In the genomic region with DNA sequence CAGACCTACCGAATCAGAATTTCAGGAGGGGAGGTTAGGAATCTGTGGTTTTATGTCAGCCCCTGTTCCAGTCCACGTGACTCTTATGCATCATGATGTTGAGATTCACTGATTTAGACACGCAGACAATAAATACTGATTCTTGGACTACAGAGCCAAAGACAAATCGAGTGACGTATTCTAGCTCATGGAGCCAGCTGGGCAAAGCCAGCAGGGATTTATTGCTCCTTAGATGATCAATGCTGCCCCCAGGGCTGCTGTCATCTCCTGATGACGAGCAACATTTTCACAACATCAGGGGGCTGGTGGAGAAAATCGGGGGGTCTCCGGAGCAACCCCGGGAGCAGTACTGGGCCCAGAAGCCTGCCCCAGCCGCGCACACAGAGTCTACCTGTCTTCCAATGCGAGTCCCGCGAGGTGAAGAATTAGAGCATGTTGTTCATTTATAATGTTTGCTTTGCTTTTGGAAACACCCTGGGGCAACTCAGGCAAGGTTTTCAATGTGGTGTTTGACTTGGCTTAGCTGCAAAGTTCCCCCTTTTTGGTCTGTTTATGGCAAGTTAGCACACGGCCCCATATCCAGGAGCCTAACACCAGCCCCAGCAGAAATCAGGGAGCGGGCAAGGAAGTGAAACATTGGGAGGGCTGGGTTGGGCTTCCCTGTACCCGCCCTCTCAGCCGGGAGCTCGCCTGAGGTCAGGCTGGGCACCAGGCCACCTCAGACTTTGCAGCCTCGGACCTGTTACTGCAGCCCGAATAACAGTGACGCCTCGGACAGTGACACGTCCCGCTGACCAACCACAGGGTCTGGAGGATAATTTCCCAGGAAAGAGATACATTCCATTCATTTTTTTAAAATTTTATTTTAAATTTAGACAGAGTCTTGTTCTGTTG, we compare ENCODE assay signal across 13 cellular contexts. TPM values are rescaled to one million over a fixed set of nuclear protein-coding genes. Genes with fewer than 3 reads are reported as not detected.
DNase-seq lines count a peak whose midpoint lies in the region; ATAC-seq and TF ChIP-seq lines count a peak whose summit lies in the region.
"Had no signal": no experiment of that assay in that cellular context is flagged by ENCODE, and none has a peak within 500 bp of the region (broad histone marks: within the 10 kb centered on the region; RNA-seq: fewer than 3 reads in every experiment).

No MANE protein-coding gene starts in this region.

- BruUV-seq in PC-9 (replicated peaks; lab: Mats Ljungman, UMichigan): no TSS peak

- H4K20me1 ChIP-seq in PC-9 (ENCODE audit: insufficient read depth): no peaks in the 10 kb centered on the region

- H2AFZ ChIP-seq in PC-9: no peak overlapping the region

- POLR2A ChIA-PET in naive thymus-derived CD4-positive, alpha-beta T cell (lab: Charles Lee): no interaction called here
- POLR2A ChIA-PET in PC-9 (lab: Charles Lee; ENCODE audit: unreplicated experiment): no interaction called here

- H3K27me3 ChIP-seq in naive thymus-derived CD4-positive, alpha-beta T cell (ENCODE audit: control insufficient read depth in 2 of 2, insufficient read depth in 2 of 2, low read length in 2 of 2): no peaks in the 10 kb centered on the region
- H3K27me3 ChIP-seq in PC-9 (ENCODE audit: insufficient read depth, low read depth): no peaks in the 10 kb centered on the region
- H3K27me3 ChIP-seq: neutrophil had no signal

- TF ChIP-seq CTCF in AG10803 (conservative IDR thresholded peaks at IDR 0.05; ENCODE audit: low read length) (no peak), PC-9 (conservative IDR thresholded peaks at IDR 0.05) (no peak)

- CTCF ChIA-PET in naive thymus-derived CD4-positive, alpha-beta T cell (lab: Charles Lee): no interaction called here
- CTCF ChIA-PET in PC-9 (lab: Charles Lee): no interaction called here

- peaks cover 0 to 9% (median 1%) of the 10 kb centered on the region in 11 donors for H3K9me3 Mint-ChIP-seq in naive thymus-derived CD4-positive, alpha-beta T cell
- H3K9me3 Mint-ChIP-seq: activated CD8-positive, alpha-beta T cell treated with anti-CD3 and anti-CD28 coated beads for 36 hours had no signal

- no peak overlapping the region for H3K27ac ChIP-seq in naive thymus-derived CD4-positive, alpha-beta T cell (ENCODE audit: low read depth, low read length)
- H3K27ac ChIP-seq in PC-9: no peak overlapping the region
- H3K27ac ChIP-seq: neutrophil had no signal

- DNase-seq in AG10803 (ENCODE audit: low read depth): peak; percentile 93
- DNase-seq in NCI-H2081 treated with DMSO at 0.1 percent for 48 hours (lab: John Stamatoyannopoulos, UW): peak; percentile 57
- DNase-seq in myocyte (ENCODE audit: low read depth): peak; percentile 71
- no peak for DNase-seq in naive thymus-derived CD4-positive, alpha-beta T cell
- DNase-seq in NCI-H1105 (lab: John Stamatoyannopoulos, UW): no peak
- no peak for DNase-seq in PC-9
- DNase-seq: activated CD8-positive, alpha-beta T cell treated with anti-CD3 and anti-CD28 coated beads for 36 hours; CD4-positive, alpha-beta T cell had no signal

- no peaks in the 10 kb centered on the region for H3K36me3 ChIP-seq in naive thymus-derived CD4-positive, alpha-beta T cell (ENCODE audit: control insufficient read depth in 2 of 3, insufficient read depth in 3 of 3, low read length in 3 of 3)
- no peaks in the 10 kb centered on the region for H3K36me3 ChIP-seq in PC-9 (ENCODE audit: low read depth)
- H3K36me3 ChIP-seq: neutrophil had no signal

- no peaks in the 10 kb centered on the region for H3F3A ChIP-seq in PC-9 (ENCODE audit: insufficient read depth, low read depth)

- intact Hi-C loops in naive thymus-derived CD4-positive, alpha-beta T cell (cut with micrococcal nuclease): loop anchor here in 1 of 2 donors (10.0 kb wide), 1 partner anchor 515 kb away; no protein-coding TSS in a partner anchor
- intact Hi-C loops in PC-9 (cut with micrococcal nuclease; ENCODE audit: unreplicated experiment): loop anchor here (5.0 to 10.0 kb wide), 3 partner anchors 78 to 355 kb away; no protein-coding TSS in a partner anchor

- no peak overlapping the region for H3K4me2 ChIP-seq in PC-9

- H3K27ac Mint-ChIP-seq in naive thymus-derived CD4-positive, alpha-beta T cell: no peak overlapping the region
- H3K27ac Mint-ChIP-seq: activated CD8-positive, alpha-beta T cell treated with anti-CD3 and anti-CD28 coated beads for 36 hours; activated naive CD8-positive, alpha-beta T cell; CD4-positive, alpha-beta T cell; T-helper 1 cell treated with Interleukin-12 subunit alpha and Interleukin-12 subunit beta and Interleukin-4 antibody, amounts not matched to agents 30 μg/mL and 1 μg/mL, for 36 hours had no signal

- H3K4me3 ChIP-seq in AG10803 (ENCODE audit: low read length): no peak overlapping the region
- no peak overlapping the region for H3K4me3 ChIP-seq in naive thymus-derived CD4-positive, alpha-beta T cell (ENCODE audit: low read length)
- no peak overlapping the region for H3K4me3 ChIP-seq in PC-9

- no peaks in the 10 kb centered on the region for H3K9me3 ChIP-seq in naive thymus-derived CD4-positive, alpha-beta T cell (ENCODE audit: control insufficient read depth in 2 of 3, low read length in 3 of 3)
- no peaks in the 10 kb centered on the region for H3K9me3 ChIP-seq in PC-9 (ENCODE audit: insufficient read depth, low read depth)
- H3K9me3 ChIP-seq: neutrophil had no signal

- H3K4me3 Mint-ChIP-seq in naive thymus-derived CD4-positive, alpha-beta T cell: no peak overlapping the region
- H3K4me3 Mint-ChIP-seq: activated CD8-positive, alpha-beta T cell treated with anti-CD3 and anti-CD28 coated beads for 36 hours; activated naive CD8-positive, alpha-beta T cell; CD4-positive, alpha-beta T cell; T-helper 1 cell treated with Interleukin-12 subunit alpha and Interleukin-12 subunit beta and Interleukin-4 antibody, amounts not matched to agents 30 μg/mL and 1 μg/mL, for 36 hours had no signal

- H3K79me2 ChIP-seq in PC-9 (ENCODE audit: low read depth): no peaks in the 10 kb centered on the region

- H3K4me1 ChIP-seq in naive thymus-derived CD4-positive, alpha-beta T cell (ENCODE audit: control insufficient read depth in 2 of 2, insufficient read depth in 2 of 2, low read length in 2 of 2): no peaks in the 10 kb centered on the region
- H3K4me1 ChIP-seq in PC-9 (replicated peaks; ENCODE audit: insufficient read depth): no peaks in the 10 kb centered on the region

- ATAC-seq in esophagus mucosa (peak; percentile 93), HG03196 (IDR thresholded peaks at IDR 0.05; ENCODE audit: unreplicated experiment) (no peak)
- no peak for ATAC-seq in naive thymus-derived CD4-positive, alpha-beta T cell
- ATAC-seq: activated CD8-positive, alpha-beta T cell treated with anti-CD3 and anti-CD28 coated beads for 36 hours had no signal

- H3K36me3 Mint-ChIP-seq in naive thymus-derived CD4-positive, alpha-beta T cell: no peaks in the 10 kb centered on the region
- H3K36me3 Mint-ChIP-seq: activated naive CD8-positive, alpha-beta T cell had no signal

- peaks cover 0 to 2% (median 0%) of the 10 kb centered on the region in 7 donors for H3K4me1 Mint-ChIP-seq in naive thymus-derived CD4-positive, alpha-beta T cell

- peaks cover 0 to 10% (median 4%) of the 10 kb centered on the region in 5 donors for H3K27me3 Mint-ChIP-seq in naive thymus-derived CD4-positive, alpha-beta T cell
- H3K27me3 Mint-ChIP-seq: activated CD8-positive, alpha-beta T cell treated with anti-CD3 and anti-CD28 coated beads for 36 hours had no signal

- H3K9me2 ChIP-seq in PC-9 (ENCODE audit: insufficient read depth): no peaks in the 10 kb centered on the region

RNA-seq across cellular contexts. Expression of gene CLDN14, which starts 19.9 kb away (rescaled TPM):
- total RNA-seq in esophagus mucosa (not detected), myocyte (0.27 TPM in 1 of 2 replicates, not detected in the other), PC-9 (2021) (not detected in 2 replicates)
- polyA plus RNA-seq in myocyte (2012): 0.97 TPM
- total RNA-seq in naive thymus-derived CD4-positive, alpha-beta T cell: not detected
- polyA plus RNA-seq in naive thymus-derived CD4-positive, alpha-beta T cell: not detected
- total RNA-seq: activated CD8-positive, alpha-beta T cell treated with anti-CD3 and anti-CD28 coated beads for 36 hours; CD4-positive, alpha-beta T cell had no signal

Comparison
In these comparisons a context has a peak if more than half of its experiments do, and no peak if none do; other contexts are left out.
1. DNase-seq: peak in AG10803 (single experiment), NCI-H2081 treated with DMSO at 0.1 percent for 48 hours (single experiment) and myocyte (single experiment); none in naive thymus-derived CD4-positive, alpha-beta T cell (0 of 9), NCI-H1105 (single experiment) and PC-9 (0 of 2).